9 cellular contexts compared by ENCODE assay signal in genomic region chr12:112096070-112096469, GRCh38. TPM values are rescaled to one million over a fixed set of nuclear protein-coding genes. Genes with fewer than 3 reads are reported as not detected.
A peak's percentile ranks its signal among the peaks of the same experiment; 100 is the strongest.
DNase-seq lines count a peak whose midpoint lies in the region; ATAC-seq and TF ChIP-seq lines count a peak whose summit lies in the region.
"Had no signal": no experiment of that assay in that cellular context is flagged by ENCODE, and none has a peak within 500 bp of the region (broad histone marks: within the 10 kb centered on the region; RNA-seq: fewer than 3 reads in every experiment).

No MANE protein-coding gene starts in this region.

- H3K4me3 ChIP-seq in ACC112 (ENCODE audit: low read depth, low read length), result peak overlapping the region; percentile 39
- H3K4me3 ChIP-seq in IMR-90 (ENCODE audit: insufficient read depth, low read depth, low read length), result no peak overlapping the region
- H3K4me3 ChIP-seq in brain microvascular endothelial cell (ENCODE audit: low read depth, low read length), result no peak overlapping the region

- H3K23ac ChIP-seq in IMR-90 (ENCODE audit: low read depth, low read length), result no peak overlapping the region; the same call in 1 of the 2 replicates

- peak overlapping the region; percentile 30; the same call in 1 of the 2 replicates for H2BK20ac ChIP-seq in IMR-90 (ENCODE audit: low read depth, low read length)

- H3K4me1 ChIP-seq in ACC112 (ENCODE audit: control insufficient read depth, insufficient read depth, low read length, unreplicated experiment) (peaks cover 21% of the 10 kb centered on the region), IMR-90 (ENCODE audit: control insufficient read depth, insufficient read depth, low read length) (peaks cover 6% of the 10 kb centered on the region; the same call in 1 of the 2 replicates)

- POLR2A ChIA-PET in IMR-90 (lab: Charles Lee; ENCODE audit: unreplicated experiment), result interaction anchor here (0.6 kb wide), 1 partner anchor 10 kb away, joined by 4 read pairs; no protein-coding TSS in a partner anchor

- H3K18ac ChIP-seq in IMR-90 (ENCODE audit: low read depth, low read length), result no peak overlapping the region; the same call in 1 of the 2 replicates

- ATAC-seq in GM19395 (IDR thresholded peaks at IDR 0.05; ENCODE audit: unreplicated experiment), result peak; percentile 82
- peak; percentile 41 for ATAC-seq in IMR-90 (ENCODE audit: low read depth)
- no peak for ATAC-seq in HG03571 (IDR thresholded peaks at IDR 0.05; ENCODE audit: unreplicated experiment)

- no peak for DNase-seq in IMR-90
- no peak for DNase-seq in brain microvascular endothelial cell
- no peak for DNase-seq in NK-92 (lab: John Stamatoyannopoulos, UW; ENCODE audit: unreplicated experiment)
- no peak for DNase-seq in ureter (ENCODE audit: low spot score)
- DNase-seq in cerebellar cortex (ENCODE audit: low spot score), result no peak
- DNase-seq: NCI-H510A treated with DMSO at 0.1 percent for 48 hours had no signal

- no peaks in the 10 kb centered on the region for H3K9me3 ChIP-seq in IMR-90 (ENCODE audit: control insufficient read depth, insufficient read depth, low read length)

- H3K27ac ChIP-seq in ACC112 (ENCODE audit: low read depth, low read length) (peak overlapping the region; percentile 88), IMR-90 (ENCODE audit: insufficient read depth, low read length) (peak overlapping the region; percentile 50; the same call in 1 of the 2 replicates), brain microvascular endothelial cell (peak overlapping the region; percentile 8)

- H3K79me2 ChIP-seq in ACC112 (ENCODE audit: control insufficient read depth, insufficient read depth, low read length, unreplicated experiment), result peaks cover 73% of the 10 kb centered on the region

- in situ Hi-C loops in IMR-90 (cut with MboI; ENCODE audit: low sequenced_read_pairs) (no loop called here), brain microvascular endothelial cell (cut with HindIII; ENCODE audit: low pct_ligation_motif_present, low sequenced_read_pairs) (no loop called here)

- dilution Hi-C loops in IMR-90 (cut with HindIII; ENCODE audit: low sequenced_read_pairs, unreplicated experiment), result no loop called here

- TF ChIP-seq CTCF in IMR-90 (conservative IDR thresholded peaks at IDR 0.05; ENCODE audit: low read depth, low read length) (no peak), brain microvascular endothelial cell (IDR thresholded peaks at IDR 0.05; ENCODE audit: low read depth, low read length, missing control alignments) (no peak)

- peak overlapping the region; percentile 15; the same call in 1 of the 2 replicates for H2BK120ac ChIP-seq in IMR-90 (ENCODE audit: low read depth, low read length)

- TF ChIP-seq POLR2A in IMR-90 (IDR thresholded peaks at IDR 0.05; ENCODE audit: low read depth, low read length), result no peak

- H4K20me1 ChIP-seq in IMR-90 (ENCODE audit: insufficient read depth, low read length), result peaks cover 5% of the 10 kb centered on the region; the same call in 1 of the 2 replicates

- CTCF ChIA-PET in IMR-90 (lab: Yijun Ruan, JAX), result no interaction called here

- no peak for TF ChIP-seq RAD21 in IMR-90 (IDR thresholded peaks at IDR 0.05; ENCODE audit: low read length)

- H3K9me1 ChIP-seq in IMR-90 (ENCODE audit: insufficient read depth, low read length), result peaks cover 11% of the 10 kb centered on the region; the same call in 1 of the 2 replicates

- peaks cover 10% of the 10 kb centered on the region for H3K36me3 ChIP-seq in ACC112 (ENCODE audit: insufficient read depth, low read length)
- H3K36me3 ChIP-seq in IMR-90 (ENCODE audit: control insufficient read depth, insufficient read depth, low read length), result peaks cover 19% of the 10 kb centered on the region
- H3K36me3 ChIP-seq in brain microvascular endothelial cell (replicated peaks), result peaks cover 26% of the 10 kb centered on the region

- no peak overlapping the region; the same call in 1 of the 2 replicates for H3K9ac ChIP-seq in IMR-90 (ENCODE audit: low read depth, low read length)

- no peak overlapping the region for H2AK5ac ChIP-seq in IMR-90 (ENCODE audit: low read depth, low read length)

- no peak overlapping the region for H2AK9ac ChIP-seq in IMR-90 (replicated peaks; ENCODE audit: low read depth, low read length, poor library complexity)

- BruUV-seq in IMR-90 (replicated peaks; lab: Mats Ljungman, UMichigan), result no TSS peak

- peak overlapping the region in 1 of 2 experiments; percentile 1; a peak in 1 of 4 replicates for H4K8ac ChIP-seq in IMR-90 (ENCODE audit: low read depth in 2 of 2, low read length in 2 of 2)

- intact Hi-C loops in IMR-90 (cut with micrococcal nuclease), result no loop called here

- no peak overlapping the region for H4K91ac ChIP-seq in IMR-90 (ENCODE audit: insufficient read depth, low read depth, low read length)

- H2AFZ ChIP-seq in ACC112 (ENCODE audit: low read length, unreplicated experiment), result no peak overlapping the region
- H2AFZ ChIP-seq in IMR-90 (replicated peaks; ENCODE audit: low read length, poor library complexity), result no peak overlapping the region

- H3K56ac ChIP-seq in IMR-90 (ENCODE audit: extremely low read depth, insufficient read depth, low read length), result 0 out of 2 replicates have a peak overlapping the region, but pooled peaks have one; percentile 20

- peak overlapping the region; percentile 28; the same call in 1 of the 2 replicates for H3K4me2 ChIP-seq in IMR-90 (ENCODE audit: low read depth, low read length)

- H3K14ac ChIP-seq in IMR-90 (replicated peaks; ENCODE audit: low read depth, low read length), result no peak overlapping the region; the same call in 1 of the 2 replicates

- peak overlapping the region; percentile 60; the same call in 1 of the 2 replicates for H3K4ac ChIP-seq in IMR-90 (ENCODE audit: low read depth, low read length)

- peaks cover 22 to 69% of the 10 kb centered on the region in 2 experiments for H3K79me1 ChIP-seq in IMR-90 (ENCODE audit: low read depth in 1 of 2, low read length in 2 of 2)

- no peak overlapping the region; the same call in 1 of the 2 replicates for H4K5ac ChIP-seq in IMR-90 (ENCODE audit: low read depth, low read length)

- 0 out of 3 replicates have a peak overlapping the region, but pooled peaks have one; percentile 20 for H2BK15ac ChIP-seq in IMR-90 (ENCODE audit: low read depth, low read length)

- peak overlapping the region; percentile 99 for H2BK5ac ChIP-seq in IMR-90 (ENCODE audit: low read depth, low read length, poor library complexity, severe bottlenecking)

- H3K27me3 ChIP-seq in ACC112 (ENCODE audit: insufficient read depth, low read length) (no peaks in the 10 kb centered on the region), IMR-90 (ENCODE audit: control insufficient read depth, insufficient read depth, low read length) (no peaks in the 10 kb centered on the region), brain microvascular endothelial cell (replicated peaks) (no peaks in the 10 kb centered on the region)

TF ChIP-seq in IMR-90, 13 proteins besides CTCF, POLR2A, EP300 and RAD21:
- TF ChIP-seq RFX5 (IDR thresholded peaks at IDR 0.05; ENCODE audit: low read depth, low read length), result no peak
- no peak for TF ChIP-seq CHD1 (IDR thresholded peaks at IDR 0.05; ENCODE audit: low read depth, low read length)
- TF ChIP-seq USF2 (IDR thresholded peaks at IDR 0.05; ENCODE audit: low read depth, low read length), result no peak
- TF ChIP-seq CEBPB (IDR thresholded peaks at IDR 0.05; ENCODE audit: low read depth, low read length), result no peak
- TF ChIP-seq ELK1 (IDR thresholded peaks at IDR 0.05; ENCODE audit: borderline replicate concordance, low read depth, low read length), result no peak
- no peak for TF ChIP-seq RCOR1 (IDR thresholded peaks at IDR 0.05; ENCODE audit: insufficient replicate concordance, low read length)
- TF ChIP-seq MAFK (IDR thresholded peaks at IDR 0.05; ENCODE audit: low read depth, low read length), result no peak

RNA-seq across cellular contexts. Expression of gene NAA25, which starts 12.5 kb away (rescaled TPM):
- total RNA-seq in IMR-90 (2012; rRNA removed) (25.5 and 28.3 TPM in 2 replicates), ureter (60.0 TPM)
- 7.3 and 10.3 TPM in 2 replicates for polyA plus RNA-seq in IMR-90 (2012; rRNA removed)
- 0.95 and 1.2 TPM in 2 replicates for polyA plus RNA-seq in IMR-90 (2012; cell fraction: cytosol; rRNA removed)
- 3.6 and 17.7 TPM in 2 replicates for polyA plus RNA-seq in IMR-90 (2012; cell fraction: nucleus; rRNA removed; ENCODE audit: low replicate concordance)

RNA-seq across cellular contexts. Expression of gene TRAFD1, which starts 29.3 kb away (rescaled TPM):
- total RNA-seq in IMR-90 (2012; rRNA removed) (69.7 and 70.4 TPM in 2 replicates), ureter (37.0 TPM)
- polyA plus RNA-seq in IMR-90 (2012; rRNA removed), result 34.7 and 41.3 TPM in 2 replicates
- polyA plus RNA-seq in IMR-90 (2012; cell fraction: cytosol; rRNA removed), result 20.0 and 24.0 TPM in 2 replicates
- 16.7 and 36.6 TPM in 2 replicates for polyA plus RNA-seq in IMR-90 (2012; cell fraction: nucleus; rRNA removed; ENCODE audit: low replicate concordance)

Comparison
In these comparisons a context has a peak if more than half of its experiments do, and no peak if none do; other contexts are left out.
1. H3K27ac ChIP-seq: peak in every context shown above with its lines; median percentile 88 in ACC112; 50 in IMR-90; 8 in brain microvascular endothelial cell.